ENCODE assay signal across 10 cellular contexts in the genomic region with DNA sequence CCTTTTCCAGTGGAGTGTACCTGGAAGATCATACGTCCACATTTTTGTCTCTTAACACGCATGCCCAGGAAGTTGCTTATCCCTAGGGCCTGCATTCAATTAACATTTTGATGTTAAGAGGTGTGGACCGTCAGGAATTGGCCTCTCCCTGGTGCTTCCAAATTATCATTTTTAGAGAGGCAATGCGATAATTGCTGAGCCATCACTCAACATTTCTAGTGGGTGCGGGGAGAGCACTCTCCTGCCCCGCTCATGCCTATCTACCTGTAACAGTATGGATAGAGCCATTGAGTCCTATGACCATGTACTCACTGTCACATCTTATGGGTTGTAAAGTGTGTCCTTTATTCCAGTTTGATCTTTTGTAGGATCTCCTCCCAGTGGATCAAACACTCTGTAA.
"Had no signal": no experiment of that assay in that cellular context is flagged by ENCODE, and none has a peak within 500 bp of the region (broad histone marks: within the 10 kb centered on the region; RNA-seq: fewer than 3 reads in every experiment).

No MANE protein-coding gene starts in this region.

- H3K4me3 Mint-ChIP-seq: GM23338, HFFc6 had no signal

- H3K4me3 ChIP-seq: GM23338, HAP-1 had no signal

- H3K36me3 ChIP-seq: HAP-1 had no signal

- H3K9ac ChIP-seq: KMS-11 had no signal

- H3K4me2 ChIP-seq: KMS-11 had no signal

- H3K27ac ChIP-seq: HL-60, KMS-11 had no signal

- H3K9me3 ChIP-seq: HAP-1 had no signal

- ATAC-seq: GM23338, HCT116 had no signal

- DNase-seq: H7, HFFc6, IMR-90, Karpas-422, KBM-7 had no signal

- H2AFZ ChIP-seq: GM23338 had no signal

- H3K27ac Mint-ChIP-seq: GM23338, HFFc6 had no signal

- H3K9me3 Mint-ChIP-seq: HFFc6 had no signal
